Comparison of ENCODE assay signal across 28 cellular contexts in genomic region chr6:158988477-158988876, GRCh38.
"Had no signal": no experiment of that assay in that cellular context is flagged by ENCODE, and none has a peak within 500 bp of the region (broad histone marks: within the 10 kb centered on the region; RNA-seq: fewer than 3 reads in every experiment).

No MANE protein-coding gene starts in this region.

- H3K4me1 ChIP-seq: stomach, suprapubic skin, testis, thyroid gland, tibial artery, tibial nerve, transverse colon, upper lobe of left lung, upper lobe of right lung, uterus, vagina had no signal

- H3K27me3 ChIP-seq: stomach, suprapubic skin, testis, thyroid gland, tibial artery, tibial nerve, transverse colon, upper lobe of left lung, upper lobe of right lung, uterus, vagina had no signal

- H3K36me3 ChIP-seq: thoracic aorta, thyroid gland, transverse colon, upper lobe of left lung, upper lobe of right lung, uterus, vagina had no signal

- H3K9me3 ChIP-seq: suprapubic skin, testis, thyroid gland, transverse colon, upper lobe of right lung had no signal

- FAIRE-seq: urothelium cell line had no signal

- H3K27ac Mint-ChIP-seq: stimulated activated effector memory CD8-positive, alpha-beta T cell treated with anti-CD3 and anti-CD28 coated beads, Interleukin-12 subunit alpha, Interleukin-12 subunit beta, amount 100 ng/mL, for 72 hours; stimulated activated memory B cell treated with anti-CD40 and anti-IgM and Interleukin-4, amounts not matched to agents 10 μg/mL and 1 μg/mL and 100 μg/mL, for 72 hours; stimulated activated naive B cell treated with anti-CD40 and anti-IgM and Interleukin-4, amounts not matched to agents 10 μg/mL and 1 μg/mL and 100 μg/mL, for 72 hours; stimulated activated naive CD8-positive, alpha-beta T cell treated with anti-CD3 and anti-CD28 coated beads, Interleukin-15, amount 100 ng/mL, for 72 hours; stimulated activated naive CD8-positive, alpha-beta T cell treated with anti-CD3 and anti-CD28 coated beads, Interleukin-15, Interleukin-2, amounts not matched to agents 100 ng/mL and 50 ng/mL, for 24 hours; type B pancreatic cell had no signal

- H3K4me3 Mint-ChIP-seq: stimulated activated effector memory CD8-positive, alpha-beta T cell treated with anti-CD3 and anti-CD28 coated beads, Interleukin-12 subunit alpha, Interleukin-12 subunit beta, amount 100 ng/mL, for 72 hours; stimulated activated memory B cell treated with anti-CD40 and anti-IgM and Interleukin-4, amounts not matched to agents 10 μg/mL and 1 μg/mL and 100 μg/mL, for 72 hours; stimulated activated naive B cell treated with anti-CD40 and anti-IgM and Interleukin-4, amounts not matched to agents 10 μg/mL and 1 μg/mL and 100 μg/mL, for 72 hours; stimulated activated naive CD8-positive, alpha-beta T cell treated with anti-CD3 and anti-CD28 coated beads, Interleukin-15, amount 100 ng/mL, for 72 hours; stimulated activated naive CD8-positive, alpha-beta T cell treated with anti-CD3 and anti-CD28 coated beads, Interleukin-15, Interleukin-2, amounts not matched to agents 100 ng/mL and 50 ng/mL, for 24 hours; type B pancreatic cell had no signal

- H3K4me1 Mint-ChIP-seq: stimulated activated memory B cell treated with anti-CD40 and anti-IgM and Interleukin-4, amounts not matched to agents 10 μg/mL and 1 μg/mL and 100 μg/mL, for 72 hours had no signal

- H3K4me3 ChIP-seq: stomach, suprapubic skin, testis, thoracic aorta, thyroid gland, tibial artery, tibial nerve, transverse colon, upper lobe of left lung, upper lobe of right lung, uterus, vagina had no signal

- H3K27ac ChIP-seq: stomach, suprapubic skin, testis, thoracic aorta, thyroid gland, tibial artery, tibial nerve, transverse colon, upper lobe of left lung, upper lobe of right lung, uterus, vagina had no signal

- ATAC-seq: stimulated activated memory B cell treated with anti-CD40 and anti-IgM and Interleukin-4, amounts not matched to agents 10 μg/mL and 1 μg/mL and 100 μg/mL, for 72 hours; stimulated activated naive B cell treated with anti-CD40 and anti-IgM and Interleukin-4, amounts not matched to agents 10 μg/mL and 1 μg/mL and 100 μg/mL, for 72 hours; upper lobe of right lung had no signal

- H3K27me3 Mint-ChIP-seq: stimulated activated memory B cell treated with anti-CD40 and anti-IgM and Interleukin-4, amounts not matched to agents 10 μg/mL and 1 μg/mL and 100 μg/mL, for 72 hours; stimulated activated naive B cell treated with anti-CD40 and anti-IgM and Interleukin-4, amounts not matched to agents 10 μg/mL and 1 μg/mL and 100 μg/mL, for 72 hours; stimulated activated naive CD8-positive, alpha-beta T cell treated with anti-CD3 and anti-CD28 coated beads, Interleukin-15, amount 100 ng/mL, for 72 hours; stimulated activated naive CD8-positive, alpha-beta T cell treated with anti-CD3 and anti-CD28 coated beads, Interleukin-15, Interleukin-2, amounts not matched to agents 100 ng/mL and 50 ng/mL, for 24 hours; type B pancreatic cell had no signal

- DNase-seq: stimulated activated CD4-positive, alpha-beta T cell treated with anti-CD3 and anti-CD28 coated beads, Interleukin-2, amount 100 ng/mL, for 48 hours; stimulated activated CD4-positive, alpha-beta T cell treated with anti-CD3 and anti-CD28 coated beads, Interleukin-4, amount 100 ng/mL, for 1 hour; stimulated activated CD4-positive, alpha-beta T cell treated with anti-CD3 and anti-CD28 coated beads, Interleukin-4, amount 100 ng/mL, for 24 hours; stimulated activated CD4-positive, alpha-beta T cell treated with anti-CD3 and anti-CD28 coated beads, Interleukin-4, amount 100 ng/mL, for 4 hours; stimulated activated CD8-positive, alpha-beta memory T cell treated with anti-CD3 and anti-CD28 coated beads, Interleukin-4, amount 100 ng/mL, for 48 hours; stimulated activated naive B cell treated with anti-CD40 and anti-IgM and Interleukin-4, amounts not matched to agents 10 μg/mL and 1 μg/mL and 100 μg/mL, for 72 hours; stimulated activated naive CD4-positive, alpha-beta T cell; stimulated activated naive CD4-positive, alpha-beta T cell treated with Interleukin-2 at 50 U/mL for 16 hours; stimulated activated naive CD8-positive, alpha-beta T cell treated with anti-CD3 and anti-CD28 coated beads, Interleukin-15, amount 100 ng/mL, for 72 hours; stomach; substantia nigra; testis; thyroid gland; tibial artery; transverse colon; trophoblast cell; upper lobe of left lung; upper lobe of right lung; uterus had no signal
